11 cellular contexts compared by ENCODE assay signal in genomic region chr1:33903210-33903589, GRCh38. TPM values are rescaled to one million over a fixed set of nuclear protein-coding genes. Genes with fewer than 3 reads are reported as not detected.
DNase-seq lines count a peak whose midpoint lies in the region; ATAC-seq lines count a peak whose summit lies in the region.
"Had no signal": no experiment of that assay in that cellular context is flagged by ENCODE, and none has a peak within 500 bp of the region (broad histone marks: within the 10 kb centered on the region; RNA-seq: fewer than 3 reads in every experiment).

No MANE protein-coding gene starts in this region.

- H3K4me1 Mint-ChIP-seq in activated CD8-positive, alpha-beta memory T cell treated with anti-CD3 and anti-CD28 coated beads, Interleukin-2, amount 10 ng/mL, durations not matched to agents 7 days and 5 days = no peaks in the 10 kb centered on the region

- DNase-seq in MG63 (peak; percentile 11), left kidney (ENCODE audit: low read depth, low spot score) (peak; percentile 73), T-helper 2 cell (no peak), NCI-H187 (lab: John Stamatoyannopoulos, UW) (no peak), NCI-H2081 (lab: John Stamatoyannopoulos, UW) (no peak)
- DNase-seq in activated CD8-positive, alpha-beta memory T cell treated with anti-CD3 and anti-CD28 coated beads, Interleukin-2, amount 10 ng/mL, durations not matched to agents 7 days and 5 days = no peak
- DNase-seq: activated gamma-delta T cell, nucleus accumbens had no signal

- H3K4me3 Mint-ChIP-seq in activated CD8-positive, alpha-beta memory T cell treated with anti-CD3 and anti-CD28 coated beads, Interleukin-2, amount 10 ng/mL, durations not matched to agents 7 days and 5 days = no peak overlapping the region

- H3K36me3 ChIP-seq in MG63 = no peaks in the 10 kb centered on the region

- CTCF ChIA-PET in activated CD8-positive, alpha-beta memory T cell treated with anti-CD3 and anti-CD28 coated beads, Interleukin-2, amount 10 ng/mL, durations not matched to agents 7 days and 5 days (lab: Charles Lee) = no interaction called here

- no peaks in the 10 kb centered on the region for H3K36me3 Mint-ChIP-seq in activated CD8-positive, alpha-beta memory T cell treated with anti-CD3 and anti-CD28 coated beads, Interleukin-2, amount 10 ng/mL, durations not matched to agents 7 days and 5 days

- H3K4me3 ChIP-seq in MG63 = no peak overlapping the region

- no peaks in the 10 kb centered on the region for H3K9me3 ChIP-seq in MG63
- H3K9me3 ChIP-seq: SK-N-SH had no signal

- no peaks in the 10 kb centered on the region for H3K9me3 Mint-ChIP-seq in activated CD8-positive, alpha-beta memory T cell treated with anti-CD3 and anti-CD28 coated beads, Interleukin-2, amount 10 ng/mL, durations not matched to agents 7 days and 5 days (ENCODE audit: low read depth)

- ATAC-seq in GM18873 (IDR thresholded peaks at IDR 0.05; ENCODE audit: low FRiP score, unreplicated experiment) (peak; percentile 39), HG02571 (IDR thresholded peaks at IDR 0.05; ENCODE audit: unreplicated experiment) (peak; percentile 45)
- no peak for ATAC-seq in activated CD8-positive, alpha-beta memory T cell treated with anti-CD3 and anti-CD28 coated beads, Interleukin-2, amount 10 ng/mL, durations not matched to agents 7 days and 5 days

- H3K27me3 ChIP-seq in MG63 = no peaks in the 10 kb centered on the region

- no peak overlapping the region for H3K27ac Mint-ChIP-seq in activated CD8-positive, alpha-beta memory T cell treated with anti-CD3 and anti-CD28 coated beads, Interleukin-2, amount 10 ng/mL, durations not matched to agents 7 days and 5 days

- H3K27me3 Mint-ChIP-seq in activated CD8-positive, alpha-beta memory T cell treated with anti-CD3 and anti-CD28 coated beads, Interleukin-2, amount 10 ng/mL, durations not matched to agents 7 days and 5 days = peaks cover 2% of the 10 kb centered on the region

RNA-seq across cellular contexts. Expression of gene HMGB4, which starts 39.3 kb away (rescaled TPM):
- total RNA-seq in MG63 (2014; rRNA removed; shearing (Covaris generic); ENCODE audit: low replicate concordance) = not detected in 2 replicates
- total RNA-seq in activated CD8-positive, alpha-beta memory T cell treated with anti-CD3 and anti-CD28 coated beads, Interleukin-2, amount 10 ng/mL, durations not matched to agents 7 days and 5 days = not detected

Comparison
In these comparisons a context has a peak if more than half of its experiments do, and no peak if none do; other contexts are left out.
1. DNase-seq: peak in MG63 (single experiment) and left kidney (single experiment); none in T-helper 2 cell (0 of 5), NCI-H187 (0 of 2), activated CD8-positive, alpha-beta memory T cell treated with anti-CD3 and anti-CD28 coated beads, Interleukin-2, amount 10 ng/mL, durations not matched to agents 7 days and 5 days (single experiment) and NCI-H2081 (0 of 2).